Comparison of ENCODE assay signal across 8 cellular contexts in genomic region chr1:63691672-63692425, GRCh38.
DNase-seq lines count a peak whose midpoint lies in the region; ATAC-seq, FAIRE-seq and TF ChIP-seq lines count a peak whose summit lies in the region.

No MANE protein-coding gene starts in this region.

- peaks cover 0 to 13% (median 2%) of the 10 kb centered on the region in 5 donors for H3K27me3 Mint-ChIP-seq in naive thymus-derived CD8-positive, alpha-beta T cell

- H3K4me1 Mint-ChIP-seq in naive thymus-derived CD8-positive, alpha-beta T cell: peaks cover 0 to 2% (median 0%) of the 10 kb centered on the region in 4 donors

- H3K9me3 Mint-ChIP-seq in naive thymus-derived CD8-positive, alpha-beta T cell: no peaks in the 10 kb centered on the region

- FAIRE-seq in TTC549 (lab: Jason Lieb, UNC): peak; percentile 83

- peak; percentile 86 for TF ChIP-seq CTCF in 22Rv1 (IDR thresholded peaks at IDR 0.05)

- DNase-seq in GDM1 (lab: John Stamatoyannopoulos, UW) (peak; percentile 42), NCI-H2081 treated with DMSO at 0.1 percent for 48 hours (lab: John Stamatoyannopoulos, UW) (peak; percentile 49), fibroblast of gingiva (ENCODE audit: low read depth) (peak; percentile 94)
- DNase-seq in naive thymus-derived CD8-positive, alpha-beta T cell: peak in 5 of 10 donors; percentile 2 to 30 (median 11)

- ATAC-seq in HG02763 (IDR thresholded peaks at IDR 0.05; ENCODE audit: unreplicated experiment): peak; percentile 53
- peak; percentile 50 to 66 for ATAC-seq in naive thymus-derived CD8-positive, alpha-beta T cell
- no peak for ATAC-seq in HG03025 (IDR thresholded peaks at IDR 0.05; ENCODE audit: low FRiP score, unreplicated experiment)

- POLR2A ChIA-PET in naive thymus-derived CD8-positive, alpha-beta T cell (lab: Charles Lee): interaction anchor here (0.6 to 1.1 kb wide), 3 partner anchors 41 to 550 kb away, joined by 3 read pairs; no protein-coding TSS in a partner anchor

- H3K27ac Mint-ChIP-seq in naive thymus-derived CD8-positive, alpha-beta T cell: no peak overlapping the region

- H3K4me3 Mint-ChIP-seq in naive thymus-derived CD8-positive, alpha-beta T cell: no peak overlapping the region

- H3K36me3 Mint-ChIP-seq in naive thymus-derived CD8-positive, alpha-beta T cell: no peaks in the 10 kb centered on the region

- no peak overlapping the region for H3K27ac ChIP-seq in 22Rv1
